8 cellular contexts compared by ENCODE assay signal in genomic region chr4:16196482-16197393, GRCh38. TPM values are rescaled to one million over a fixed set of nuclear protein-coding genes. Genes with fewer than 3 reads are reported as not detected.
A peak's percentile ranks its signal among the peaks of the same experiment; 100 is the strongest.
DNase-seq lines count a peak whose midpoint lies in the region; ATAC-seq lines count a peak whose summit lies in the region.

No MANE protein-coding gene starts in this region.

- peak; percentile 86 for ATAC-seq in HG02610 (IDR thresholded peaks at IDR 0.05; ENCODE audit: unreplicated experiment)

- no peaks in the 10 kb centered on the region for H3K36me3 ChIP-seq in endocrine pancreas (ENCODE audit: control insufficient read depth, insufficient read depth, low read length)

- H3K27me3 ChIP-seq in endocrine pancreas (ENCODE audit: control insufficient read depth, insufficient read depth, low read length): no peaks in the 10 kb centered on the region

- peaks cover 29% of the 10 kb centered on the region for H3K4me1 ChIP-seq in endocrine pancreas (ENCODE audit: control insufficient read depth, insufficient read depth, low read length)

- no peaks in the 10 kb centered on the region for H3K9me3 ChIP-seq in endocrine pancreas (ENCODE audit: control insufficient read depth, low read length)

- DNase-seq in EL: peak; percentile 64
- DNase-seq in NCI-H510A treated with DMSO at 0.1 percent for 48 hours (lab: John Stamatoyannopoulos, UW): peak; percentile 42
- peak; percentile 21 for DNase-seq in mucosa of gallbladder (ENCODE audit: low spot score)
- no peak for DNase-seq in activated CD4-positive, CD25-positive, alpha-beta regulatory T cell treated with anti-CD3 and anti-CD28 coated beads, Interleukin-2, amount 50 U/mL, for 72 hours
- no peak for DNase-seq in stimulated activated CD4-positive, alpha-beta T cell treated with anti-CD3 and anti-CD28 coated beads, Interleukin-1b, Interleukin-23, amount 100 ng/mL, for 48 hours
- DNase-seq in activated effector memory CD4-positive, alpha-beta T cell treated with Interleukin-2 at 50 U/mL for 16 hours: no peak

- no peak overlapping the region for H3K9ac ChIP-seq in endocrine pancreas (ENCODE audit: control insufficient read depth, insufficient read depth, low read length)

- peak overlapping the region; percentile 75 for H3K4me3 ChIP-seq in endocrine pancreas (ENCODE audit: control insufficient read depth, insufficient read depth, low read length)

RNA-seq across cellular contexts. Expression of gene TAPT1, which starts 29.5 kb away (rescaled TPM):
- 45.9 TPM for total RNA-seq in mucosa of gallbladder

Comparison
In these comparisons a context has a peak if more than half of its experiments do, and no peak if none do; other contexts are left out.
1. DNase-seq: peak in EL (single experiment), NCI-H510A treated with DMSO at 0.1 percent for 48 hours (single experiment) and mucosa of gallbladder (single experiment); none in activated CD4-positive, CD25-positive, alpha-beta regulatory T cell treated with anti-CD3 and anti-CD28 coated beads, Interleukin-2, amount 50 U/mL, for 72 hours (single experiment), stimulated activated CD4-positive, alpha-beta T cell treated with anti-CD3 and anti-CD28 coated beads, Interleukin-1b, Interleukin-23, amount 100 ng/mL, for 48 hours (single experiment) and activated effector memory CD4-positive, alpha-beta T cell treated with Interleukin-2 at 50 U/mL for 16 hours (single experiment).